Comparison of ENCODE assay signal across 8 cellular contexts in the genomic region with DNA sequence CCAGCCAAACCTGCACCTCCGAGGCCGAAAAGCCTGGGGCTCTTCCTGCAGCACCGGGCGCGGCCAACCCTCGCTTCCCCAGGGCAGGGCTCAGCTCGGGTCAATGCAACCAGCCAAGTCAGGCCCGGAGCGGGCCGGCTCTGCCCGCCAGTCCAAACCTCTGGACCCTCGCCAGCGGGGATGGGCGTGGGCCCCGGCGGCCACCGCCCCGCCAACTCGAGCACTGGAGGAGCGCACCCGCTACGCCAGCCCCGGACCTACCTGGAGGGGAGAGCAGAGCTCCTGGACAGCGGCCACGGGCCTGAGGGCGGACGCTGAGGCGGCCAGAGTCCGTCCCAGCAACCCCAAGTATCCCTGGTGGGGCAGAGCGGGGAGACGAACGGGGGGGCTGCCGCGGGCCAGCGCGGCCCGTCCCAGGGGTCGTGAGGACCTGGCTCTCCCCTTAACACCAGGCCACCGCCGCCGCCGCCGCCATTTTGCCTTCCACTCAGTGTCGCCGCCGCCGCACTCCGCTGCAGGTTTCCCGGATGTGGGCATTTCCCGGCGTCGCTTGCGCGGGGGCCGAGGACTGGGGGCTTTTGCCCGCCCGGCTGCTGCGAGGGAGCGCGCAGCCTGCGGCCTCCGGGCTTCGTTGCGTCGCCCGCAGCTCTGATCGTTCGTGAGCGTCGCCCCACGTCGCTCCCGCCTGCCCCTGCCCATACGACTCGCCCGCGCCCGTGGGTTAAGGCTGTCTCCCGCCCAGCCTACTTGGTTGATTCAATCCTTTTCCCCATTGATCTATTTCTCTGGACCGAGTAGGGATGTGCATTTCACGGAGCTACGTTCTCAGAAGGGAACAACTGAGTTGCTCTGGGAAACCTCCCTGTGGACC. TPM values are rescaled to one million over a fixed set of nuclear protein-coding genes. Genes with fewer than 3 reads are reported as not detected.
DNase-seq lines count a peak whose midpoint lies in the region; TF ChIP-seq lines count a peak whose summit lies in the region.

A gene (minus strand): TSS at position 514 of the 871 bp plus-strand sequence. CDS start 15,975 bp downstream, outside the sequence.

- under 1% methylated on average over 44 of the region's 82 CpGs for WGBS in suprapubic skin

- no peak for TF ChIP-seq EP300 in suprapubic skin (IDR thresholded peaks at IDR 0.05)

- H3K9me3 ChIP-seq in SK-N-MC (ENCODE audit: low read depth, low read length): no peaks in the 10 kb centered on the region
- H3K9me3 ChIP-seq in suprapubic skin: no peaks in the 10 kb centered on the region

- TF ChIP-seq CTCF in GM06990 (IDR thresholded peaks at IDR 0.05; ENCODE audit: insufficient read depth, low read length, poor library complexity, severe bottlenecking) (no peak), HFFc6 (IDR thresholded peaks at IDR 0.05) (no peak), suprapubic skin (IDR thresholded peaks at IDR 0.05) (no peak)

- H3K36me3 Mint-ChIP-seq in HFFc6 (ENCODE audit: low read depth): peaks cover 4% of the 10 kb centered on the region; the same call in 1 of the 2 replicates
- peaks cover 24% of the 10 kb centered on the region for H3K36me3 Mint-ChIP-seq in activated naive CD4-positive, alpha-beta T cell treated with anti-CD3 and anti-CD28 coated beads, Interleukin-2, amount 10 ng/mL, durations not matched to agents 7 days and 5 days

- H3K4me3 Mint-ChIP-seq in HFFc6: peak within 1 kb of the TSS; percentile 95
- peak within 1 kb of the TSS; percentile 91 for H3K4me3 Mint-ChIP-seq in activated naive CD4-positive, alpha-beta T cell treated with anti-CD3 and anti-CD28 coated beads, Interleukin-2, amount 10 ng/mL, durations not matched to agents 7 days and 5 days

- H3K36me3 ChIP-seq in GM06990 (ENCODE audit: control insufficient read depth, insufficient read depth, low read length): no peaks in the 10 kb centered on the region; the same call in 1 of the 2 replicates
- peaks cover 5% of the 10 kb centered on the region for H3K36me3 ChIP-seq in SK-N-MC (ENCODE audit: insufficient read depth, low read length)
- H3K36me3 ChIP-seq in suprapubic skin: no peaks in the 10 kb centered on the region

- H3K27ac ChIP-seq in SK-N-MC: peak within 1 kb of the TSS; percentile 90
- peak within 1 kb of the TSS; percentile 95 for H3K27ac ChIP-seq in suprapubic skin

- H3K27me3 ChIP-seq in GM06990 (replicated peaks; ENCODE audit: control insufficient read depth, insufficient read depth, low read length): no peaks in the 10 kb centered on the region
- H3K27me3 ChIP-seq in suprapubic skin: no peaks in the 10 kb centered on the region

- TF ChIP-seq POLR2A in suprapubic skin (IDR thresholded peaks at IDR 0.05): peak; percentile 48 to 86

- peaks cover 32% of the 10 kb centered on the region for H3K4me1 ChIP-seq in suprapubic skin

- H3K9ac ChIP-seq in SK-N-MC (ENCODE audit: insufficient read length): peak within 1 kb of the TSS; percentile 99

- H3K9me3 Mint-ChIP-seq in HFFc6: no peaks in the 10 kb centered on the region
- H3K9me3 Mint-ChIP-seq in activated naive CD4-positive, alpha-beta T cell treated with anti-CD3 and anti-CD28 coated beads, Interleukin-2, amount 10 ng/mL, durations not matched to agents 7 days and 5 days: no peaks in the 10 kb centered on the region

- peak within 1 kb of the TSS; percentile 98 for H3K27ac Mint-ChIP-seq in HFFc6
- H3K27ac Mint-ChIP-seq in activated naive CD4-positive, alpha-beta T cell treated with anti-CD3 and anti-CD28 coated beads, Interleukin-2, amount 10 ng/mL, durations not matched to agents 7 days and 5 days: peak within 1 kb of the TSS; percentile 99

- peak within 1 kb of the TSS; percentile 96 for H3K4me3 ChIP-seq in GM06990 (replicated peaks; ENCODE audit: low read depth, low read length)
- peak within 1 kb of the TSS; percentile 95 for H3K4me3 ChIP-seq in SK-N-MC
- H3K4me3 ChIP-seq in suprapubic skin: peak within 1 kb of the TSS; percentile 74

- CTCF ChIA-PET in activated naive CD4-positive, alpha-beta T cell treated with anti-CD3 and anti-CD28 coated beads, Interleukin-2, amount 10 ng/mL, durations not matched to agents 7 days and 5 days (lab: Charles Lee): interaction anchor here (1.8 to 2.2 kb wide), 3 partner anchors 23 to 153 kb away, joined by 5 to 7 read pairs (median 5); a partner anchor contains a TSS

- peaks cover 18% of the 10 kb centered on the region for H3K4me1 Mint-ChIP-seq in HFFc6 (ENCODE audit: low read depth)
- H3K4me1 Mint-ChIP-seq in activated naive CD4-positive, alpha-beta T cell treated with anti-CD3 and anti-CD28 coated beads, Interleukin-2, amount 10 ng/mL, durations not matched to agents 7 days and 5 days: peaks cover 41% of the 10 kb centered on the region

- H3K27me3 Mint-ChIP-seq in HFFc6 (ENCODE audit: insufficient read depth): peaks cover 2% of the 10 kb centered on the region; the same call in 1 of the 2 replicates
- peaks cover 4% of the 10 kb centered on the region for H3K27me3 Mint-ChIP-seq in activated naive CD4-positive, alpha-beta T cell treated with anti-CD3 and anti-CD28 coated beads, Interleukin-2, amount 10 ng/mL, durations not matched to agents 7 days and 5 days

- DNase-seq in GM06990 (ENCODE audit: extremely low read depth, insufficient read length) (peak; percentile 90), HFFc6 (peak; percentile 89), NAMALWA (ENCODE audit: low spot score) (peak; percentile 90), SK-N-MC (ENCODE audit: low read depth, low spot score) (peak; percentile 20), germinal center (ENCODE audit: low spot score) (peak; percentile 88), occipital lobe (lab: John Stamatoyannopoulos, UW) (peak; percentile 87), suprapubic skin (ENCODE audit: low spot score in 2 of 2) (peak; percentile 94 to 96)
- DNase-seq in activated naive CD4-positive, alpha-beta T cell treated with anti-CD3 and anti-CD28 coated beads, Interleukin-2, amount 10 ng/mL, durations not matched to agents 7 days and 5 days: peak; percentile 95

RNA-seq across cellular contexts. Expression of the gene that starts here (rescaled TPM):
- total RNA-seq in HFFc6 (2021; fragmentation: NEBNext Ultra II Directional; extraction: Animal tissue kit (Norgen Biotek cat#: 25700)): 10 to 100 TPM; 17.8 to 22.2 (median 20.1) TPM
- 29.5 TPM for total RNA-seq in occipital lobe
- 10 to 100 TPM; 31.2 to 55.0 (median 44.4) TPM for total RNA-seq in suprapubic skin

Comparison
In these comparisons a context has a peak if more than half of its experiments do, and no peak if none do; other contexts are left out.
1. Peak in every context shown above with its lines: DNase-seq, H3K4me3 ChIP-seq and H3K27ac ChIP-seq.
2. DNase-seq: peak in every context shown above with its lines; median percentile 95 in activated naive CD4-positive, alpha-beta T cell treated with anti-CD3 and anti-CD28 coated beads, Interleukin-2, amount 10 ng/mL, durations not matched to agents 7 days and 5 days; 95 in suprapubic skin; 90 in GM06990; 90 in NAMALWA; 89 in HFFc6; 88 in germinal center; 87 in occipital lobe; 20 in SK-N-MC.